In genomic region chr15:50257924-50258323, GRCh38 we compare ENCODE assay signal across 17 cellular contexts. TPM values are rescaled to one million over a fixed set of nuclear protein-coding genes. Genes with fewer than 3 reads are reported as not detected.
A peak's percentile ranks its signal among the peaks of the same experiment; 100 is the strongest.
DNase-seq lines count a peak whose midpoint lies in the region; ATAC-seq, FAIRE-seq and TF ChIP-seq lines count a peak whose summit lies in the region.
"Had no signal": no experiment of that assay in that cellular context is flagged by ENCODE, and none has a peak within 500 bp of the region (broad histone marks: within the 10 kb centered on the region; RNA-seq: fewer than 3 reads in every experiment).

No MANE protein-coding gene starts in this region.

- no peaks in the 10 kb centered on the region for H3K9me3 ChIP-seq in PC-9 (ENCODE audit: insufficient read depth, low read depth)
- no peaks in the 10 kb centered on the region for H3K9me3 ChIP-seq in fibroblast of lung (ENCODE audit: control insufficient read depth, insufficient read depth, low read depth, low read length)
- H3K9me3 ChIP-seq: vagina had no signal

- H2AFZ ChIP-seq in PC-9 (no peak overlapping the region), fibroblast of lung (ENCODE audit: low read length) (no peak overlapping the region)

- FAIRE-seq in urothelium cell line (lab: Jason Lieb, UNC): no peak

- H3K4me2 ChIP-seq in PC-9 (peak overlapping the region; percentile 53), fibroblast of lung (ENCODE audit: extremely low read depth, insufficient read depth, low read length) (no peak overlapping the region)

- no peaks in the 10 kb centered on the region for H3K79me2 ChIP-seq in PC-9 (ENCODE audit: low read depth)
- no peaks in the 10 kb centered on the region for H3K79me2 ChIP-seq in fibroblast of lung (ENCODE audit: control insufficient read depth, insufficient read depth, low read length)

- intact Hi-C loops in PC-9 (cut with micrococcal nuclease; ENCODE audit: unreplicated experiment): loop anchor here (5.0 kb wide), 1 partner anchor 111 kb away; no protein-coding TSS in a partner anchor

- H3K4me3 ChIP-seq in AG04449 (ENCODE audit: low read depth, low read length) (no peak overlapping the region), PC-9 (no peak overlapping the region), fibroblast of lung (replicated peaks in 1 of 4; ENCODE audit: control extremely low read depth in 1 of 4, insufficient read depth in 1 of 4, low read depth in 3 of 4, low read length in 4 of 4) (no peak overlapping the region)
- H3K4me3 ChIP-seq: vagina had no signal

- no TSS peak for BruUV-seq in PC-9 (replicated peaks; lab: Mats Ljungman, UMichigan)

- no peaks in the 10 kb centered on the region for H3K27me3 ChIP-seq in PC-9 (ENCODE audit: insufficient read depth, low read depth)
- peaks cover 7% of the 10 kb centered on the region for H3K27me3 ChIP-seq in fibroblast of lung (ENCODE audit: control insufficient read depth, insufficient read depth, low read length)
- H3K27me3 ChIP-seq: vagina had no signal

- ATAC-seq in HG03354 (IDR thresholded peaks at IDR 0.05; ENCODE audit: poor library complexity, severe bottlenecking, unreplicated experiment): no peak
- ATAC-seq: SK-N-SH treated with all-trans-retinoic acid at 6 μM for 48 hours had no signal

- H3K4me1 ChIP-seq in PC-9 (replicated peaks; ENCODE audit: insufficient read depth) (peaks cover 32% of the 10 kb centered on the region), fibroblast of lung (ENCODE audit: control insufficient read depth, extremely low read depth, insufficient read depth, low read length) (peaks cover 2% of the 10 kb centered on the region)
- H3K4me1 ChIP-seq: vagina had no signal

- no peak for TF ChIP-seq CTCF in AG04449 (IDR thresholded peaks at IDR 0.05; ENCODE audit: insufficient read depth, low read length, missing control alignments)
- no peak for TF ChIP-seq CTCF in PC-9 (conservative IDR thresholded peaks at IDR 0.05)
- no peak for TF ChIP-seq CTCF in fibroblast of lung (conservative IDR thresholded peaks at IDR 0.05 in 1 of 2, IDR thresholded peaks at IDR 0.05 in 1 of 2; ENCODE audit: low read depth in 1 of 2, low read length in 2 of 2)

- H3K36me3 ChIP-seq in PC-9 (ENCODE audit: low read depth): no peaks in the 10 kb centered on the region
- no peaks in the 10 kb centered on the region for H3K36me3 ChIP-seq in fibroblast of lung (ENCODE audit: control insufficient read depth, insufficient read depth, low read length)
- H3K36me3 ChIP-seq: vagina had no signal

- H3K27ac ChIP-seq in PC-9: no peak overlapping the region
- H3K27ac ChIP-seq in fibroblast of lung (ENCODE audit: insufficient read depth, low read length): no peak overlapping the region
- H3K27ac ChIP-seq: vagina had no signal

- H3K9me2 ChIP-seq in PC-9 (ENCODE audit: insufficient read depth): no peaks in the 10 kb centered on the region

- peak; percentile 10 for DNase-seq in AG04449 (ENCODE audit: low read depth, low spot score)
- DNase-seq in HCEC 1CT: peak; percentile 61
- peak in 1 of 2 experiments; percentile 86 for DNase-seq in PC-9
- peak; percentile 55 to 66 for DNase-seq in fibroblast of lung (ENCODE audit: low read depth in 2 of 2)
- DNase-seq in urothelium cell line (ENCODE audit: low spot score): no peak
- DNase-seq in NCI-H2196 (lab: John Stamatoyannopoulos, UW; ENCODE audit: unreplicated experiment): no peak
- DNase-seq in NCI-H446 (lab: John Stamatoyannopoulos, UW): no peak
- DNase-seq: activated CD4-positive, alpha-beta T cell treated with anti-CD3 and anti-CD28 coated beads, Interleukin-2, amount 50 U/mL, for 48 hours; CD4-positive, alpha-beta T cell; dermis blood vessel endothelial cell; nucleus accumbens; stimulated activated CD4-positive, alpha-beta T cell treated with anti-CD3 and anti-CD28 coated beads, Interleukin-12 subunit alpha, Interleukin-12 subunit beta, amount 100 ng/mL, for 4 hours had no signal

- no peaks in the 10 kb centered on the region for H4K20me1 ChIP-seq in PC-9 (ENCODE audit: insufficient read depth)
- no peaks in the 10 kb centered on the region for H4K20me1 ChIP-seq in fibroblast of lung (ENCODE audit: control insufficient read depth, extremely low read depth, insufficient read depth, low read length)

- H3K9ac ChIP-seq in fibroblast of lung (ENCODE audit: insufficient read depth, low read length): no peak overlapping the region

- CTCF ChIA-PET in AG04449 (lab: Yijun Ruan, JAX): interaction anchor here (1.3 kb wide), 1 partner anchor 38 kb away, joined by 3 read pairs; no protein-coding TSS in a partner anchor
- CTCF ChIA-PET in PC-9 (lab: Charles Lee): interaction anchor here (0.5 to 1.1 kb wide), 4 partner anchors 29 to 1010 kb away, joined by 3 to 12 read pairs (median 4); no protein-coding TSS in a partner anchor

- POLR2A ChIA-PET in AG04449 (lab: Yijun Ruan, JAX) (no interaction called here), PC-9 (lab: Charles Lee; ENCODE audit: unreplicated experiment) (interaction anchor here (1.1 kb wide), 1 partner anchor 9 kb away, joined by 3 read pairs; no protein-coding TSS in a partner anchor)

- peaks cover 6% of the 10 kb centered on the region; the same call in 1 of the 2 replicates for H3F3A ChIP-seq in PC-9 (ENCODE audit: insufficient read depth, low read depth)

RNA-seq across cellular contexts. Expression of gene HDC, which starts 7.6 kb away (rescaled TPM):
- total RNA-seq in PC-9 (2021): not detected in 2 replicates
- total RNA-seq in fibroblast of lung: not detected in 2 replicates
- polyA plus RNA-seq in fibroblast of lung: not detected in 2 replicates
- polyA plus RNA-seq in fibroblast of lung (2012): not detected in 2 replicates
- not detected in 2 replicates for polyA minus RNA-seq in fibroblast of lung (ENCODE audit: low replicate concordance)
- total RNA-seq: dermis blood vessel endothelial cell, glomerular endothelial cell had no signal
- polyA plus RNA-seq: IgD-negative memory B cell had no signal

Comparison
In these comparisons a context has a peak if more than half of its experiments do, and no peak if none do; other contexts are left out.
1. DNase-seq: peak in AG04449 (single experiment), HCEC 1CT (single experiment) and fibroblast of lung (2 of 2); none in urothelium cell line (single experiment), NCI-H2196 (single experiment) and NCI-H446 (0 of 2).